ENCODE assay signal across 39 cellular contexts in the genomic region with DNA sequence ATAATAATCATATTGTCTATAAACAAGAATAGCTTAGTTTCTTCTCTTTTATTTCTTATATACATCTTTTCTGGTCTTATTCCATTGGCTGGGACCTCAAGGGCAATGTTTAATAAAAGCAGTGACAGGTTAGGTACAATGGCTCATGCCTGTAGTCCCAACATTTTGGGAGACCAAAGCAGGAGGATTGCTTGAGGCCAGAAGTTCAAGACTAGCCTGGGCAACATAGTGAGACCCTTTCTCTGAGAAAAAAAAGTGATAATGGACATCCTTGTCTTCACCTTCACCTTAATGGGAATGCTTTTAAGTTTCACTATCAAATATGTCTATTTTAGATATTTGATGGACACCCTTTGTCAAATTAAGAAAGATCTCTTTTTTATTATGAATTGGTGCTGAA. TPM values are rescaled to one million over a fixed set of nuclear protein-coding genes. Genes with fewer than 3 reads are reported as not detected.
"Had no signal": no experiment of that assay in that cellular context is flagged by ENCODE, and none has a peak within 500 bp of the region (broad histone marks: within the 10 kb centered on the region; RNA-seq: fewer than 3 reads in every experiment).

No MANE protein-coding gene starts in this region.

- H3K27me3 ChIP-seq: ascending aorta, body of pancreas, brain microvascular endothelial cell, cardiac muscle cell had no signal

- DNase-seq: activated effector memory CD4-positive, alpha-beta T cell treated with anti-CD3 and anti-CD28 coated beads, Interleukin-2, amount 50 U/mL, for 16 hours; activated effector memory CD4-positive, alpha-beta T cell treated with Interleukin-2 at 50 U/mL for 16 hours; activated gamma-delta T cell; activated gamma-delta T cell treated with Interleukin-2 at 50 U/mL for 16 hours; activated naive CD4-positive, alpha-beta T cell; activated naive CD4-positive, alpha-beta T cell treated with anti-CD3 and anti-CD28 coated beads for 36 hours; activated naive CD4-positive, alpha-beta T cell treated with anti-CD3 and anti-CD28 coated beads, Interleukin-2, amount 10 ng/mL, durations not matched to agents 7 days and 5 days; activated naive CD4-positive, alpha-beta T cell treated with anti-CD3 and anti-CD28 coated beads, Interleukin-2, amount 50 U/mL, for 16 hours; activated naive CD4-positive, alpha-beta T cell treated with Interleukin-2 at 50 U/mL for 16 hours; activated naive CD8-positive, alpha-beta T cell treated with anti-CD3 and anti-CD28 coated beads for 36 hours; activated naive CD8-positive, alpha-beta T cell treated with anti-CD3 and anti-CD28 coated beads, Interleukin-2, amount 10 ng/mL, durations not matched to agents 7 days and 5 days; activated naive CD8-positive, alpha-beta T cell treated with anti-CD3 and anti-CD28 coated beads, Interleukin-2, amount 50 U/mL, for 24 hours; activated T-cell treated with anti-CD3 and anti-CD28 coated beads for 4 hours; activated T-cell treated with anti-CD3 and anti-CD28 coated beads, Interleukin-2, amount 50 U/mL, for 1 hour; activated T-cell treated with anti-CD3 and anti-CD28 coated beads, Interleukin-2, amount 50 U/mL, for 24 hours; activated T-cell treated with anti-CD3 and anti-CD28 coated beads, Interleukin-2, amount 50 U/mL, for 48 hours; activated T-cell treated with anti-CD3 and anti-CD28 coated beads, Interleukin-2, amount 50 U/mL, for 72 hours; adrenal gland; amniotic stem cell; amygdala; anterior cingulate cortex; aorta; body of pancreas; brain microvascular endothelial cell; caudate nucleus; central memory CD4-positive, alpha-beta T cell; cerebellar nuclear complex had no signal

- H3K4me1 Mint-ChIP-seq: activated naive CD4-positive, alpha-beta T cell treated with anti-CD3 and anti-CD28 coated beads, Interleukin-2, amount 10 ng/mL, durations not matched to agents 7 days and 5 days; activated naive CD4-positive, alpha-beta T cell treated with anti-CD3 and anti-CD28 coated beads, Interleukin-2, amount 50 U/mL, for 24 hours; activated naive CD8-positive, alpha-beta T cell treated with anti-CD3 and anti-CD28 coated beads for 36 hours; activated naive CD8-positive, alpha-beta T cell treated with anti-CD3 and anti-CD28 coated beads, Interleukin-2, amount 10 ng/mL, durations not matched to agents 7 days and 5 days; activated naive CD8-positive, alpha-beta T cell treated with anti-CD3 and anti-CD28 coated beads, Interleukin-2, amount 50 U/mL, for 24 hours; activated T-helper 17 cell treated with anti-CD3 and anti-CD28 coated beads, Interleukin-2, amount 50 U/mL, for 72 hours; brain; central memory CD8-positive, alpha-beta T cell had no signal

- H3K4me3 Mint-ChIP-seq: activated naive CD4-positive, alpha-beta T cell treated with anti-CD3 and anti-CD28 coated beads for 36 hours; activated naive CD4-positive, alpha-beta T cell treated with anti-CD3 and anti-CD28 coated beads, Interleukin-2, amount 10 ng/mL, durations not matched to agents 7 days and 5 days; activated naive CD4-positive, alpha-beta T cell treated with anti-CD3 and anti-CD28 coated beads, Interleukin-2, amount 50 U/mL, for 24 hours; activated naive CD8-positive, alpha-beta T cell; activated naive CD8-positive, alpha-beta T cell treated with anti-CD3 and anti-CD28 coated beads for 36 hours; activated naive CD8-positive, alpha-beta T cell treated with anti-CD3 and anti-CD28 coated beads, Interleukin-2, amount 10 ng/mL, durations not matched to agents 7 days and 5 days; activated naive CD8-positive, alpha-beta T cell treated with anti-CD3 and anti-CD28 coated beads, Interleukin-2, amount 50 U/mL, for 24 hours; activated T-cell treated with anti-CD3 and anti-CD28 coated beads, Interleukin-2, amount 50 U/mL, for 24 hours; activated T-cell treated with anti-CD3 and anti-CD28 coated beads, Interleukin-2, amount 50 U/mL, for 72 hours; activated T-helper 1 cell treated with anti-CD3 and anti-CD28 coated beads, Interleukin-12 subunit alpha, Interleukin-12 subunit beta, Interleukin-2, Interleukin-4 antibody, amounts not matched to agents 30 ng/mL and 10 ng/mL and 1 ng/mL, durations not matched to agents 14 hours and 24 hours and 36 hours; activated T-helper 17 cell treated with anti-CD3 and anti-CD28 coated beads, Interleukin-2, amount 50 U/mL, for 72 hours; brain; central memory CD8-positive, alpha-beta T cell had no signal

- H3K36me3 Mint-ChIP-seq: activated naive CD4-positive, alpha-beta T cell treated with anti-CD3 and anti-CD28 coated beads, Interleukin-2, amount 10 ng/mL, durations not matched to agents 7 days and 5 days; activated naive CD4-positive, alpha-beta T cell treated with anti-CD3 and anti-CD28 coated beads, Interleukin-2, amount 50 U/mL, for 24 hours; activated naive CD8-positive, alpha-beta T cell treated with anti-CD3 and anti-CD28 coated beads for 36 hours; activated naive CD8-positive, alpha-beta T cell treated with anti-CD3 and anti-CD28 coated beads, Interleukin-2, amount 10 ng/mL, durations not matched to agents 7 days and 5 days had no signal

- H3K9me3 ChIP-seq: adrenal gland, body of pancreas, breast epithelium had no signal

- ATAC-seq: activated naive CD4-positive, alpha-beta T cell treated with anti-CD3 and anti-CD28 coated beads, Interleukin-2, amount 50 U/mL, for 72 hours; activated naive CD8-positive, alpha-beta T cell treated with anti-CD3 and anti-CD28 coated beads, Interleukin-2, amount 50 U/mL, for 24 hours; activated T-cell treated with anti-CD3 and anti-CD28 coated beads, Interleukin-2, amount 50 U/mL, for 72 hours; activated T-helper 17 cell treated with anti-CD3 and anti-CD28 coated beads, Interleukin-2, amount 50 U/mL, for 72 hours; body of pancreas had no signal

- H3K27me3 Mint-ChIP-seq: activated naive CD4-positive, alpha-beta T cell treated with anti-CD3 and anti-CD28 coated beads, Interleukin-2, amount 10 ng/mL, durations not matched to agents 7 days and 5 days had no signal

- H3K4me3 ChIP-seq: adrenal gland, ascending aorta, body of pancreas, breast epithelium, cardiac muscle cell had no signal

- H3K9me3 Mint-ChIP-seq: activated naive CD4-positive, alpha-beta T cell treated with anti-CD3 and anti-CD28 coated beads, Interleukin-2, amount 10 ng/mL, durations not matched to agents 7 days and 5 days; activated naive CD8-positive, alpha-beta T cell treated with anti-CD3 and anti-CD28 coated beads, Interleukin-2, amount 10 ng/mL, durations not matched to agents 7 days and 5 days had no signal

- H3K27ac ChIP-seq: ascending aorta, body of pancreas, brain microvascular endothelial cell, breast epithelium, cardiac muscle cell had no signal

- H3K36me3 ChIP-seq: adrenal gland, ascending aorta, brain microvascular endothelial cell, breast epithelium, cardiac muscle cell had no signal

- H3K4me1 ChIP-seq: adrenal gland, ascending aorta, body of pancreas, breast epithelium had no signal

- H3K27ac Mint-ChIP-seq: activated naive CD4-positive, alpha-beta T cell treated with anti-CD3 and anti-CD28 coated beads for 36 hours; activated naive CD4-positive, alpha-beta T cell treated with anti-CD3 and anti-CD28 coated beads, Interleukin-2, amount 10 ng/mL, durations not matched to agents 7 days and 5 days; activated naive CD4-positive, alpha-beta T cell treated with anti-CD3 and anti-CD28 coated beads, Interleukin-2, amount 50 U/mL, for 24 hours; activated naive CD4-positive, alpha-beta T cell treated with anti-CD3 and anti-CD28 coated beads, Interleukin-2, amount 50 U/mL, for 72 hours; activated naive CD8-positive, alpha-beta T cell; activated naive CD8-positive, alpha-beta T cell treated with anti-CD3 and anti-CD28 coated beads for 36 hours; activated naive CD8-positive, alpha-beta T cell treated with anti-CD3 and anti-CD28 coated beads, Interleukin-2, amount 10 ng/mL, durations not matched to agents 7 days and 5 days; activated naive CD8-positive, alpha-beta T cell treated with anti-CD3 and anti-CD28 coated beads, Interleukin-2, amount 50 U/mL, for 24 hours; activated T-cell treated with anti-CD3 and anti-CD28 coated beads, Interleukin-2, amount 50 U/mL, for 24 hours; activated T-cell treated with anti-CD3 and anti-CD28 coated beads, Interleukin-2, amount 50 U/mL, for 72 hours; activated T-helper 1 cell treated with anti-CD3 and anti-CD28 coated beads, Interleukin-12 subunit alpha, Interleukin-12 subunit beta, Interleukin-2, Interleukin-4 antibody, amounts not matched to agents 30 ng/mL and 10 ng/mL and 1 ng/mL, durations not matched to agents 14 hours and 24 hours and 36 hours; activated T-helper 17 cell treated with anti-CD3 and anti-CD28 coated beads, Interleukin-2, amount 50 U/mL, for 72 hours; activated T-helper 2 cell treated with anti-CD3 and anti-CD28 coated beads, Interferon-gamma antibody, Interleukin-2, Interleukin-4, amounts not matched to agents 10 μg/mL and 5 μg/mL and 100 μg/mL, durations not matched to agents 14 hours and 24 hours and 36 hours; brain had no signal

RNA-seq across cellular contexts. Expression of a gene that starts 8.1 kb away (rescaled TPM):
- total RNA-seq: activated naive CD4-positive, alpha-beta T cell treated with anti-CD3 and anti-CD28 coated beads for 36 hours; activated naive CD8-positive, alpha-beta T cell treated with anti-CD3 and anti-CD28 coated beads for 36 hours; activated naive CD8-positive, alpha-beta T cell treated with anti-CD3 and anti-CD28 coated beads, Interleukin-2, amount 10 ng/mL, durations not matched to agents 7 days and 5 days; activated T-cell treated with anti-CD3 and anti-CD28 coated beads, Interleukin-2, amount 50 U/mL, for 72 hours; activated T-helper 1 cell treated with anti-CD3 and anti-CD28 coated beads, Interleukin-12 subunit alpha, Interleukin-12 subunit beta, Interleukin-2, Interleukin-4 antibody, amounts not matched to agents 30 ng/mL and 10 ng/mL and 1 ng/mL, durations not matched to agents 14 hours and 24 hours and 36 hours; activated T-helper 2 cell treated with anti-CD3 and anti-CD28 coated beads, Interferon-gamma antibody, Interleukin-2, Interleukin-4, amounts not matched to agents 10 μg/mL and 5 μg/mL and 100 μg/mL, durations not matched to agents 14 hours and 24 hours and 36 hours; ascending aorta; chondrocyte had no signal
